18 cellular contexts compared by ENCODE assay signal in the genomic region with DNA sequence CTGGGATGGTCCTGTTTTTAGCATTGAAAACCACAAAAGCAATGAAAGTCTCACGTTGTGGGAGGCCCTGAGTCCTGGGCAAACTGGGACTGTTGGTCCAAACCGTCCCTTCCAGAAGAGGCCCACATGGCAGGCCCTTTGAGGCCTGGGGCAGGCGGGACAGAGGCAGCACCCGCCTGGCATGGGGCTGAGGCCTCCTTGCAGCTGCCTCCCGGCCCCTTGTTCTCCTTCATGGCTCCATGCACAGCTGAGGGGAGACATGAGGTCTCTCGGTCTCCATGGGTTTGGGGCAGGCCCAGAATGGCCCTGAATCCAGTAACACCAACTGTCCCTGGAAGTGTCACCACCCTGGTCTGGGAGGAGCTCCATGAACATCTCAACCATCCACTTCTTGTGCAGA.
DNase-seq lines count a peak whose midpoint lies in the region; ATAC-seq, FAIRE-seq and TF ChIP-seq lines count a peak whose summit lies in the region.
"Had no signal": no experiment of that assay in that cellular context is flagged by ENCODE, and none has a peak within 500 bp of the region (broad histone marks: within the 10 kb centered on the region; RNA-seq: fewer than 3 reads in every experiment).

No MANE protein-coding gene starts in this region.

- no peak overlapping the region for H3K4me3 Mint-ChIP-seq in astrocyte (ENCODE audit: unreplicated experiment)
- H3K4me3 Mint-ChIP-seq: CD8-positive, alpha-beta T cell; H9 had no signal

- H3K27me3 Mint-ChIP-seq in astrocyte (ENCODE audit: low read depth, unreplicated experiment) = peaks cover 9% of the 10 kb centered on the region

- no peak for TF ChIP-seq RAD21 in SK-N-SH (IDR thresholded peaks at IDR 0.05; ENCODE audit: low read length)

- WGBS in SK-N-SH (ENCODE audit: low lambda C conversion rate) = 48% methylated on average over 3 of the region's 6 CpGs
- WGBS in spleen, 5 donors = 62 to 93% (median 89%) methylated on average over 4 to 6 of the region's 6 CpGs

- H3K9me3 ChIP-seq in SK-N-SH = no peaks in the 10 kb centered on the region
- H3K9me3 ChIP-seq in astrocyte (ENCODE audit: insufficient read depth, low read depth, low read length) = no peaks in the 10 kb centered on the region
- no peaks in the 10 kb centered on the region for H3K9me3 ChIP-seq in osteoblast (ENCODE audit: low read depth, low read length)
- H3K9me3 ChIP-seq in spleen = peaks cover 0 to 5% (median 0%) of the 10 kb centered on the region in 8 donors
- H3K9me3 ChIP-seq in Karpas-422 (ENCODE audit: low read length) = no peaks in the 10 kb centered on the region
- H3K9me3 ChIP-seq: A549 had no signal

- H3K27ac ChIP-seq in SK-N-SH (ENCODE audit: low read depth in 2 of 2, low read length in 1 of 2) = no peak overlapping the region
- H3K27ac ChIP-seq in astrocyte (ENCODE audit: low read depth, low read length) = no peak overlapping the region
- H3K27ac ChIP-seq in osteoblast (ENCODE audit: low read depth, low read length) = no peak overlapping the region
- H3K27ac ChIP-seq in spleen = no peak overlapping the region
- H3K27ac ChIP-seq in Karpas-422 (ENCODE audit: low read length) = no peak overlapping the region
- H3K27ac ChIP-seq: 22Rv1, A549, HL-60 had no signal

- no peaks in the 10 kb centered on the region for H4K20me1 ChIP-seq in SK-N-SH (ENCODE audit: insufficient read depth)
- H4K20me1 ChIP-seq in astrocyte (ENCODE audit: insufficient read depth, low read length) = no peaks in the 10 kb centered on the region
- no peaks in the 10 kb centered on the region for H4K20me1 ChIP-seq in osteoblast (ENCODE audit: insufficient read depth, low read length)
- no peaks in the 10 kb centered on the region for H4K20me1 ChIP-seq in Karpas-422 (ENCODE audit: insufficient read depth, low read depth, low read length)

- H3K79me2 ChIP-seq in SK-N-SH (ENCODE audit: insufficient read depth) = no peaks in the 10 kb centered on the region
- H3K79me2 ChIP-seq in astrocyte (ENCODE audit: insufficient read depth, low read length) = no peaks in the 10 kb centered on the region
- H3K79me2 ChIP-seq in osteoblast (ENCODE audit: insufficient read depth, low read length) = no peaks in the 10 kb centered on the region
- no peaks in the 10 kb centered on the region for H3K79me2 ChIP-seq in Karpas-422 (ENCODE audit: low read length)

- H3K4me3 ChIP-seq in SK-N-SH (ENCODE audit: low read depth in 2 of 2, low read length in 1 of 2) (no peak overlapping the region), astrocyte (ENCODE audit: insufficient read depth, low read depth, low read length) (no peak overlapping the region), osteoblast (ENCODE audit: insufficient read depth, low read length) (no peak overlapping the region), spleen (no peak overlapping the region), Karpas-422 (ENCODE audit: low read length) (no peak overlapping the region)
- H3K4me3 ChIP-seq: A549 had no signal

- H3K36me3 ChIP-seq in SK-N-SH (replicated peaks in 1 of 2; ENCODE audit: control insufficient read depth in 1 of 2, insufficient read depth in 2 of 2, low read length in 1 of 2) (peaks cover 0 to 3% of the 10 kb centered on the region in 2 experiments), astrocyte (ENCODE audit: insufficient read depth, low read length) (no peaks in the 10 kb centered on the region), osteoblast (ENCODE audit: insufficient read depth, low read length) (no peaks in the 10 kb centered on the region), spleen (peaks cover 0 to 40% (median 0%) of the 10 kb centered on the region in 6 donors), Karpas-422 (ENCODE audit: insufficient read depth, low read length) (no peaks in the 10 kb centered on the region)

- TF ChIP-seq CTCF in SK-N-SH (IDR thresholded peaks at IDR 0.05) (no peak), astrocyte (IDR thresholded peaks at IDR 0.05; ENCODE audit: insufficient read depth, low read depth, low read length) (no peak), osteoblast (IDR thresholded peaks at IDR 0.05; ENCODE audit: extremely low read depth, low read depth, low read length) (no peak), spleen (IDR thresholded peaks at IDR 0.05 in 8 of 11, conservative IDR thresholded peaks at IDR 0.05 in 3 of 11) (no peak)

- H2AFZ ChIP-seq in SK-N-SH (ENCODE audit: low read depth) (no peak overlapping the region), astrocyte (ENCODE audit: low read depth, low read length) (no peak overlapping the region), osteoblast (ENCODE audit: low read length) (no peak overlapping the region), Karpas-422 (ENCODE audit: low read length) (no peak overlapping the region)

- H3K9me3 Mint-ChIP-seq in astrocyte (ENCODE audit: unreplicated experiment) = no peaks in the 10 kb centered on the region

- H3K4me2 ChIP-seq in SK-N-SH (no peak overlapping the region), astrocyte (ENCODE audit: low read length) (no peak overlapping the region), osteoblast (ENCODE audit: insufficient read depth, low read length) (no peak overlapping the region), Karpas-422 (ENCODE audit: low read depth, low read length, poor library complexity, severe bottlenecking) (no peak overlapping the region)
- H3K4me2 ChIP-seq: A549 had no signal

- no peak overlapping the region for H3K9ac ChIP-seq in SK-N-SH
- no peak overlapping the region for H3K9ac ChIP-seq in astrocyte (ENCODE audit: low read length)
- no peak overlapping the region for H3K9ac ChIP-seq in Karpas-422 (ENCODE audit: low read length)

- no peaks in the 10 kb centered on the region for H3K36me3 Mint-ChIP-seq in astrocyte (ENCODE audit: low read depth, unreplicated experiment)
- H3K36me3 Mint-ChIP-seq: CD8-positive, alpha-beta T cell had no signal

- intact Hi-C loops in spleen (cut with DNase I; ENCODE audit: low total_unique reads) = no loop called here

- no peaks in the 10 kb centered on the region for H3K27me3 ChIP-seq in SK-N-SH (ENCODE audit: insufficient read depth)
- H3K27me3 ChIP-seq in astrocyte (ENCODE audit: insufficient read depth, low read length) = no peaks in the 10 kb centered on the region
- H3K27me3 ChIP-seq in osteoblast (ENCODE audit: insufficient read depth, low read length) = no peaks in the 10 kb centered on the region
- no peaks in the 10 kb centered on the region for H3K27me3 ChIP-seq in spleen (replicated peaks in 1 of 7)
- H3K27me3 ChIP-seq in Karpas-422 (ENCODE audit: low read length) = no peaks in the 10 kb centered on the region

- TF ChIP-seq POLR2A in spleen (IDR thresholded peaks at IDR 0.05) = no peak

- CTCF ChIA-PET in SK-N-SH (lab: Yijun Ruan, JAX) = interaction anchor here (1.3 to 2.8 kb wide), 4 partner anchors 11 to 250 kb away, joined by 3 to 10 read pairs (median 6); no protein-coding TSS in a partner anchor

- H3F3A ChIP-seq in SK-N-SH (replicated peaks; ENCODE audit: insufficient read depth) = no peaks in the 10 kb centered on the region

- no peak for TF ChIP-seq EP300 in SK-N-SH (IDR thresholded peaks at IDR 0.05; ENCODE audit: borderline replicate concordance in 1 of 2, low read depth in 1 of 2, low read length in 1 of 2)

- DNase-seq in SK-N-SH (peak; percentile 27), astrocyte (ENCODE audit: low read depth) (no peak), osteoblast (ENCODE audit: insufficient read length, low spot score, missing footprints) (peak; percentile 37), spleen (peak; percentile 45), Karpas-422 (no peak)
- DNase-seq: AML-193; Calu3; CD8-positive, alpha-beta T cell; DMS79 treated with DMSO at 0.1 percent for 48 hours; GF-D8; GOT3; H9 had no signal

- H3K4me1 Mint-ChIP-seq in astrocyte (ENCODE audit: low read depth, unreplicated experiment) = peaks cover 2% of the 10 kb centered on the region

- FAIRE-seq in astrocyte (lab: Jason Lieb, UNC) = no peak
- FAIRE-seq: A549 had no signal

- peak overlapping the region; percentile 66 for H3K27ac Mint-ChIP-seq in astrocyte (ENCODE audit: unreplicated experiment)
- H3K27ac Mint-ChIP-seq: CD8-positive, alpha-beta T cell; H9 had no signal

- no peaks in the 10 kb centered on the region for H3K9me2 ChIP-seq in SK-N-SH
- H3K9me2 ChIP-seq in Karpas-422 (replicated peaks; ENCODE audit: insufficient read depth, low read length) = no peaks in the 10 kb centered on the region

- H3K4me1 ChIP-seq in SK-N-SH (ENCODE audit: control insufficient read depth in 1 of 2, insufficient read depth in 2 of 2, low read depth in 1 of 2, low read length in 1 of 2) (peaks cover 0 to 8% of the 10 kb centered on the region in 2 experiments; a peak in 1 of 4 replicates), astrocyte (ENCODE audit: insufficient read depth, low read length) (no peaks in the 10 kb centered on the region), osteoblast (ENCODE audit: insufficient read depth, low read length) (no peaks in the 10 kb centered on the region), spleen (no peaks in the 10 kb centered on the region), Karpas-422 (ENCODE audit: low read length) (no peaks in the 10 kb centered on the region)
- H3K4me1 ChIP-seq: A549 had no signal

- POLR2A ChIA-PET in SK-N-SH (lab: Yijun Ruan, JAX) = no interaction called here

- ATAC-seq in SK-N-SH treated with all-trans-retinoic acid at 6 μM for 48 hours (no peak), HG02763 (IDR thresholded peaks at IDR 0.05; ENCODE audit: unreplicated experiment) (no peak), HG03442 (IDR thresholded peaks at IDR 0.05; ENCODE audit: unreplicated experiment) (no peak)
- ATAC-seq: A549; CD8-positive, alpha-beta T cell had no signal

TF ChIP-seq in SK-N-SH, 30 proteins besides CTCF, POLR2A, EP300 and RAD21 (continues in another document):
- TF ChIP-seq MEF2A (IDR thresholded peaks at IDR 0.05; ENCODE audit: borderline replicate concordance, low read depth) = no peak
- TF ChIP-seq ELF1 (IDR thresholded peaks at IDR 0.05) = no peak
- TF ChIP-seq, protein P1, sequence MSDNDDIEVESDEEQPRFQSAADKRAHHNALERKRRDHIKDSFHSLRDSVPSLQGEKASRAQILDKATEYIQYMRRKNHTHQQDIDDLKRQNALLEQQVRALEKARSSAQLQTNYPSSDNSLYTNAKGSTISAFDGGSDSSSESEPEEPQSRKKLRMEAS (IDR thresholded peaks at IDR 0.05; ENCODE audit: low read depth) = no peak
- no peak for TF ChIP-seq JUND (IDR thresholded peaks at IDR 0.05)

TF ChIP-seq in SK-N-SH treated with all-trans-retinoic acid at 6 μM for 48 hours, 23 proteins besides CTCF, POLR2A, EP300 and RAD21 (continues in another document):
- TF ChIP-seq ZC3H10 (CRISPR knock-in tag; IDR thresholded peaks at IDR 0.05) = no peak
- no peak for TF ChIP-seq ISL1 (CRISPR knock-in tag; IDR thresholded peaks at IDR 0.05)
- TF ChIP-seq ZFP3 (CRISPR knock-in tag; IDR thresholded peaks at IDR 0.05) = no peak
- no peak for TF ChIP-seq BACH2 (CRISPR knock-in tag; IDR thresholded peaks at IDR 0.05; ENCODE audit: borderline replicate concordance)

Comparison
In these comparisons a context has a peak if more than half of its experiments do, and no peak if none do; other contexts are left out.
1. DNase-seq: peak in SK-N-SH (single experiment), osteoblast (single experiment) and spleen (single experiment); none in astrocyte (single experiment) and Karpas-422 (single experiment).